1 cellular context compared by ENCODE assay signal in the genomic region with DNA sequence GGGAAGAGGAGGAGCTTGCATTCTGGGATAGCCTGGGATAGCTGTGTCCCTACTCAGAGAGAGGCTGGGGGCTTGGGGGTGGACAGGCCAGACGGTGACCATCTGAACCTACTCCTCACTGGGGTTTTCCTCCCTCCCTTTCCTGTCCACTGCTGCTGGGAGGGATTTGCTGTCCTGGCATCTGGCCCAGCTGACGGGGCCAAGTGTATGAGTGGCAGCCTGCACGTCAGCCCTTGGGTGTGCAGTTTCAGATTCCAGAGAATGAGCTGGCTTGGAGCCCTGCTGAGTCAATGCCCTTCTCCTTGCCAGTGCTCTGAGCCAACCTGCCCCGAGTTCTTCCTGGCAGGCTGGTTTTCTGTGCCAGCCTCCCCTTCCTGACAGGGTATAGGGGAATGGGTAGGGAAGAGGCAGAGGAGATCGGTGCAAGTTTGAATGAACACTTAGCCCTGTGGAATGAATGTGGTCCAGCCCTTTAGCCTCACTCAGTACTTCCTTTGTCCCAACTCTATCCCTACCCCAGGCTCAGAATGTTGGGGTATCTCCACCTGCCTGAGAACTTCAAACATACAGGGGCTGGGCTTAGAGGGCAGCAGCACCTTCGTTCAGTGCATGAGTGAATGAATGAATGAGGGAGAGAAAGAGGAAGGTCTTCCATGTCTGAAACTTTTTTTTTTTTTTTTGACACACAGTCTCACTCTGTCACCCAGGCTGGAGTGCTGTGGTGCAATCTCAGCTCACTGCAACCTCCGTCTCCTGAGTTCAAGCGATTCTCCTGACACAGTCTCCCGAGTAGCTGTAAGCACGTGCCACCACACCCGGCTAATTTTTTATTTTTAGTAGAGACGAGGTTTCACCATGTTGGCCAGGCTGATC.
TF ChIP-seq lines count a peak whose summit lies in the region.

No MANE protein-coding gene starts in this region.

TF ChIP-seq in HEK293, 187 proteins besides CTCF, POLR2A, EP300 and RAD21 (continued from another document):
- TF ChIP-seq, protein P1, sequence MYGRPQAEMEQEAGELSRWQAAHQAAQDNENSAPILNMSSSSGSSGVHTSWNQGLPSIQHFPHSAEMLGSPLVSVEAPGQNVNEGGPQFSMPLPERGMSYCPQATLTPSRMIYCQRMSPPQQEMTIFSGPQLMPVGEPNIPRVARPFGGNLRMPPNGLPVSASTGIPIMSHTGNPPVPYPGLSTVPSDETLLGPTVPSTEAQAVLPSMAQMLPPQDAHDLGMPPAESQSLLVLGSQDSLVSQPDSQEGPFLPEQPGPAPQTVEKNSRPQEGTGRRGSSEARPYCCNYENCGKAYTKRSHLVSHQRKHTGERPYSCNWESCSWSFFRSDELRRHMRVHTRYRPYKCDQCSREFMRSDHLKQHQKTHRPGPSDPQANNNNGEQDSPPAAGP (tag by site-specific recombination; IDR thresholded peaks at IDR 0.05) = peak; percentile 26; the same call in 1 of the 2 replicates
- peak; percentile 79 for TF ChIP-seq ZBTB17 (tag by site-specific recombination; IDR thresholded peaks at IDR 0.05)
- TF ChIP-seq ZBTB1 (tag by site-specific recombination; IDR thresholded peaks at IDR 0.05) = no peak
- TF ChIP-seq, protein P2, sequence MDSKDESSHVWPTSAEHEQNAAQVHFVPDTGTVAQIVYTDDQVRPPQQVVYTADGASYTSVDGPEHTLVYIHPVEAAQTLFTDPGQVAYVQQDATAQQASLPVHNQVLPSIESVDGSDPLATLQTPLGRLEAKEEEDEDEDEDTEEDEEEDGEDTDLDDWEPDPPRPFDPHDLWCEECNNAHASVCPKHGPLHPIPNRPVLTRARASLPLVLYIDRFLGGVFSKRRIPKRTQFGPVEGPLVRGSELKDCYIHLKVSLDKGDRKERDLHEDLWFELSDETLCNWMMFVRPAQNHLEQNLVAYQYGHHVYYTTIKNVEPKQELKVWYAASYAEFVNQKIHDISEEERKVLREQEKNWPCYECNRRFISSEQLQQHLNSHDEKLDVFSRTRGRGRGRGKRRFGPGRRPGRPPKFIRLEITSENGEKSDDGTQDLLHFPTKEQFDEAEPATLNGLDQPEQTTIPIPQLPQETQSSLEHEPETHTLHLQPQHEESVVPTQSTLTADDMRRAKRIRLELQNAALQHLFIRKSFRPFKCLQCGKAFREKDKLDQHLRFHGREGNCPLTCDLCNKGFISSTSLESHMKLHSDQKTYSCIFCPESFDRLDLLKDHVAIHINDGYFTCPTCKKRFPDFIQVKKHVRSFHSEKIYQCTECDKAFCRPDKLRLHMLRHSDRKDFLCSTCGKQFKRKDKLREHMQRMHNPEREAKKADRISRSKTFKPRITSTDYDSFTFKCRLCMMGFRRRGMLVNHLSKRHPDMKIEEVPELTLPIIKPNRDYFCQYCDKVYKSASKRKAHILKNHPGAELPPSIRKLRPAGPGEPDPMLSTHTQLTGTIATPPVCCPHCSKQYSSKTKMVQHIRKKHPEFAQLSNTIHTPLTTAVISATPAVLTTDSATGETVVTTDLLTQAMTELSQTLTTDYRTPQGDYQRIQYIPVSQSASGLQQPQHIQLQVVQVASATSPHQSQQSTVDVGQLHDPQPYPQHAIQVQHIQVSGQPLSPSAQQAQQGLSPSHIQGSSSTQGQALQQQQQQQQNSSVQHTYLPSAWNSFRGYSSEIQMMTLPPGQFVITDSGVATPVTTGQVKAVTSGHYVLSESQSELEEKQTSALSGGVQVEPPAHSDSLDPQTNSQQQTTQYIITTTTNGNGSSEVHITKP (tag by site-specific recombination; IDR thresholded peaks at IDR 0.05) = peak; percentile 84
- TF ChIP-seq IKZF3 (tag by site-specific recombination; IDR thresholded peaks at IDR 0.05) = peak; percentile 64
- no peak for TF ChIP-seq ZNF404 (tag by site-specific recombination; IDR thresholded peaks at IDR 0.05)
- TF ChIP-seq ZNF2 (tag by site-specific recombination; IDR thresholded peaks at IDR 0.05) = no peak
- peak; percentile 51; the same call in 1 of the 2 replicates for TF ChIP-seq ZNF239 (tag by site-specific recombination; IDR thresholded peaks at IDR 0.05)
- TF ChIP-seq ZIC2 (tag by site-specific recombination; IDR thresholded peaks at IDR 0.05) = 0 out of 2 replicates have a peak, but pooled peaks have one; percentile 11
- TF ChIP-seq ZNF629 (tag by site-specific recombination; IDR thresholded peaks at IDR 0.05) = peak; percentile 70
- TF ChIP-seq ZXDB (tag by site-specific recombination; IDR thresholded peaks at IDR 0.05) = peak; percentile 38; the same call in 1 of the 2 replicates
- TF ChIP-seq BCL11A (tag by site-specific recombination; IDR thresholded peaks at IDR 0.05; ENCODE audit: low read depth) = 0 out of 2 replicates have a peak, but pooled peaks have one; percentile 2
- peak; percentile 21; the same call in 1 of the 2 replicates for TF ChIP-seq WT1 (tag by site-specific recombination; IDR thresholded peaks at IDR 0.05)
- TF ChIP-seq ZBTB8A (tag by site-specific recombination; IDR thresholded peaks at IDR 0.05) = no peak
- TF ChIP-seq ZNF76 (tag by site-specific recombination; IDR thresholded peaks at IDR 0.05; ENCODE audit: borderline replicate concordance, low read depth) = 0 out of 2 replicates have a peak, but pooled peaks have one; percentile 19
- TF ChIP-seq ZEB2 (tag by site-specific recombination; IDR thresholded peaks at IDR 0.05) = 0 out of 2 replicates have a peak, but pooled peaks have one; percentile 42
- TF ChIP-seq ZNF324 (tag by site-specific recombination; IDR thresholded peaks at IDR 0.05) = 0 out of 2 replicates have a peak, but pooled peaks have one; percentile 25
